28 cellular contexts compared by ENCODE assay signal in the genomic region with DNA sequence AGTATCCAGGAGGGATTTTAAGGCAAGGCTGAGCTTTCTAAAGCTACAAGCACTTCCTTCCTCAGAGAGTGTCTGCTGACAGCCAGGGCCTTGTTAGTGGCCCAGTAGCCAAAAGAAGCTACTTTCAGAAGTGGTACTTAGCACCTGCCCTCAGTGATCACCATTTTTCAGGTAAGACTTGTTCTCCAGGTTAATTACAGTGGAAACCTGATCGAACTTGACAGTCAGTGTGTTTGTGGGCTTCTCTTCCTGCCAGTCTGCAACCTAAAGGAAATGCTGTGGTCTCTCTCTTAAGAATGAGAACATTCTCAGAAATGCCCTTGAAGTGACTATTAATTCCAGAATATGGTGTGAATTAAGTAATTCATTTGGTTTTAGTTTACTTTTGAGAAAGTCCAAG.
DNase-seq lines count a peak whose midpoint lies in the region; ATAC-seq and TF ChIP-seq lines count a peak whose summit lies in the region.
"Had no signal": no experiment of that assay in that cellular context is flagged by ENCODE, and none has a peak within 500 bp of the region (broad histone marks: within the 10 kb centered on the region; RNA-seq: fewer than 3 reads in every experiment).

No MANE protein-coding gene starts in this region.

- H2BK12ac ChIP-seq in H9 (ENCODE audit: insufficient read length, low read depth, low read length) = no peak overlapping the region

- no peaks in the 10 kb centered on the region for H3K36me3 ChIP-seq in rectal smooth muscle tissue (ENCODE audit: control insufficient read depth, insufficient read depth, low read length)
- H3K36me3 ChIP-seq: adrenal gland, esophagus squamous epithelium, gastroesophageal sphincter, WERI-Rb-1 had no signal

- H4K20me1 ChIP-seq in H9 (ENCODE audit: control insufficient read depth, insufficient read depth, insufficient read length) = no peaks in the 10 kb centered on the region

- no peak overlapping the region for H4K8ac ChIP-seq in H9 (replicated peaks; ENCODE audit: insufficient read length, low read depth, low read length)

- H2AFZ ChIP-seq in H9 (ENCODE audit: low read length) = no peak overlapping the region
- H2AFZ ChIP-seq: GM23338 had no signal

- H4K91ac ChIP-seq in H9 (ENCODE audit: insufficient read length, low read depth, low read length) = no peak overlapping the region

- H3K36me3 Mint-ChIP-seq in activated CD4-positive, alpha-beta T cell treated with anti-CD3 and anti-CD28 coated beads, Interleukin-2, amount 10 ng/mL, durations not matched to agents 24 days and 14 days (ENCODE audit: low read depth) = no peaks in the 10 kb centered on the region
- no peaks in the 10 kb centered on the region for H3K36me3 Mint-ChIP-seq in effector memory CD8-positive, alpha-beta T cell (ENCODE audit: insufficient read depth)
- H3K36me3 Mint-ChIP-seq in H9 (ENCODE audit: insufficient read depth in 1 of 3, low read depth in 3 of 3) = no peaks in the 10 kb centered on the region
- H3K36me3 Mint-ChIP-seq: type B pancreatic cell had no signal

- no peaks in the 10 kb centered on the region for H3K9me3 Mint-ChIP-seq in activated CD4-positive, alpha-beta T cell treated with anti-CD3 and anti-CD28 coated beads, Interleukin-2, amount 10 ng/mL, durations not matched to agents 24 days and 14 days
- H3K9me3 Mint-ChIP-seq in effector memory CD8-positive, alpha-beta T cell = no peaks in the 10 kb centered on the region
- no peaks in the 10 kb centered on the region; a peak in 1 of 5 replicates for H3K9me3 Mint-ChIP-seq in H9
- H3K9me3 Mint-ChIP-seq: GM23338; T-helper 2 cell treated with Interferon-gamma antibody and Interleukin-4, amounts not matched to agents 5 μg/mL and 100 μg/mL, for 36 hours had no signal

- H3K9ac ChIP-seq in rectal smooth muscle tissue (ENCODE audit: low read length) = no peak overlapping the region
- H3K9ac ChIP-seq in H9 (ENCODE audit: extremely low read depth, insufficient read length, low read length) = no peak overlapping the region

- no peaks in the 10 kb centered on the region for H3K27me3 Mint-ChIP-seq in activated CD4-positive, alpha-beta T cell treated with anti-CD3 and anti-CD28 coated beads, Interleukin-2, amount 10 ng/mL, durations not matched to agents 24 days and 14 days
- no peaks in the 10 kb centered on the region for H3K27me3 Mint-ChIP-seq in effector memory CD8-positive, alpha-beta T cell
- H3K27me3 Mint-ChIP-seq in H9 (ENCODE audit: low read depth) = 0 out of 2 replicates have a peak, but pooled peaks cover 2% of the 10 kb centered on the region

- H3K27ac Mint-ChIP-seq in activated CD4-positive, alpha-beta T cell treated with anti-CD3 and anti-CD28 coated beads, Interleukin-2, amount 10 ng/mL, durations not matched to agents 24 days and 14 days = no peak overlapping the region
- peak overlapping the region in 1 of 2 donors; percentile 10 for H3K27ac Mint-ChIP-seq in effector memory CD8-positive, alpha-beta T cell
- H3K27ac Mint-ChIP-seq in H9 = no peak overlapping the region
- H3K27ac Mint-ChIP-seq: GM23338; T-helper 2 cell treated with Interferon-gamma antibody and Interleukin-4, amounts not matched to agents 5 μg/mL and 100 μg/mL, for 36 hours; type B pancreatic cell had no signal

- no peak overlapping the region for H2BK15ac ChIP-seq in H9 (ENCODE audit: low read depth, low read length)

- H3K23ac ChIP-seq in H9 (ENCODE audit: insufficient read length, low read depth, low read length) = no peak overlapping the region

- peaks cover 12% of the 10 kb centered on the region for H3K4me1 Mint-ChIP-seq in activated CD4-positive, alpha-beta T cell treated with anti-CD3 and anti-CD28 coated beads, Interleukin-2, amount 10 ng/mL, durations not matched to agents 24 days and 14 days
- peaks cover 0 to 14% of the 10 kb centered on the region in 2 donors for H3K4me1 Mint-ChIP-seq in effector memory CD8-positive, alpha-beta T cell (ENCODE audit: low read depth in 2 of 2)
- H3K4me1 Mint-ChIP-seq in H9 = peaks cover 0 to 2% of the 10 kb centered on the region in 2 experiments; a peak in 1 of 4 replicates
- H3K4me1 Mint-ChIP-seq: GM23338, neural crest cell had no signal

- peak; percentile 37 for ATAC-seq in effector memory CD8-positive, alpha-beta T cell (replicated peaks)
- ATAC-seq: A549, gastroesophageal sphincter, GM23338, left ventricle myocardium superior, sciatic nerve had no signal

- no peak overlapping the region for H3K14ac ChIP-seq in H9 (ENCODE audit: insufficient read depth, low read length)

- H2BK120ac ChIP-seq in H9 (ENCODE audit: low read depth, low read length, poor library complexity, severe bottlenecking) = no peak overlapping the region

- no peak overlapping the region for H3K4me3 ChIP-seq in rectal smooth muscle tissue (ENCODE audit: low read length)
- H3K4me3 ChIP-seq: A549, adrenal gland, coronary artery, esophagus squamous epithelium, gastroesophageal sphincter, GM23338 had no signal

- no peaks in the 10 kb centered on the region for H3K79me2 ChIP-seq in H9 (ENCODE audit: insufficient read depth, low read length)

- H3K79me1 ChIP-seq in H9 (ENCODE audit: insufficient read depth, low read depth, low read length, poor library complexity, severe bottlenecking) = no peaks in the 10 kb centered on the region

- no peak overlapping the region for H3K56ac ChIP-seq in H9 (ENCODE audit: insufficient read length, low read depth, low read length)

- DNase-seq in activated CD4-positive, alpha-beta T cell treated with anti-CD3 and anti-CD28 coated beads, Interleukin-2, amount 10 ng/mL, durations not matched to agents 24 days and 14 days = peak; percentile 53
- no peak for DNase-seq in activated CD4-positive, alpha-beta T cell treated with anti-CD3 and anti-CD28 coated beads for 48 hours
- DNase-seq in KG1 (lab: John Stamatoyannopoulos, UW) (peak; percentile 11), mucosa of gallbladder (ENCODE audit: low spot score) (no peak), GM19240 (ENCODE audit: insufficient read length, low spot score) (no peak), H9 (no peak)
- no peak for DNase-seq in effector memory CD8-positive, alpha-beta T cell
- DNase-seq: activated CD4-positive, alpha-beta T cell treated with anti-CD3 and anti-CD28 coated beads, Interleukin-2, amount 50 U/mL, for 1 hour; activated gamma-delta T cell; activated T-cell treated with anti-CD3 and anti-CD28 coated beads for 4 hours; adrenal gland; esophagus squamous epithelium; GF-D8; hypothalamus; left ventricle myocardium superior; NCI-H2081 treated with DMSO at 0.1 percent for 48 hours; NCI-H524 treated with DMSO at 0.1 percent for 48 hours; posterior cingulate gyrus; WERI-Rb-1 had no signal

- no peak overlapping the region for H2AK5ac ChIP-seq in H9 (ENCODE audit: insufficient read length, low read length)

- no peak overlapping the region for H3K4ac ChIP-seq in H9 (ENCODE audit: low read depth, low read length)

- H4K5ac ChIP-seq in H9 (ENCODE audit: insufficient read length, low read depth, low read length) = no peak overlapping the region

- no peak overlapping the region for H2BK20ac ChIP-seq in H9 (ENCODE audit: low read depth, low read length, poor library complexity, severe bottlenecking)

- no peak overlapping the region for H3K4me3 Mint-ChIP-seq in activated CD4-positive, alpha-beta T cell treated with anti-CD3 and anti-CD28 coated beads, Interleukin-2, amount 10 ng/mL, durations not matched to agents 24 days and 14 days
- H3K4me3 Mint-ChIP-seq in effector memory CD8-positive, alpha-beta T cell = no peak overlapping the region
- no peak overlapping the region for H3K4me3 Mint-ChIP-seq in H9
- H3K4me3 Mint-ChIP-seq: GM23338; neural crest cell; T-helper 2 cell treated with Interferon-gamma antibody and Interleukin-4, amounts not matched to agents 5 μg/mL and 100 μg/mL, for 36 hours; type B pancreatic cell had no signal

- H3K27me3 ChIP-seq in rectal smooth muscle tissue (ENCODE audit: control insufficient read depth, insufficient read depth, low read length) (no peaks in the 10 kb centered on the region), H9 (ENCODE audit: insufficient read depth, low read length) (no peaks in the 10 kb centered on the region)
- H3K27me3 ChIP-seq: adrenal gland, esophagus squamous epithelium, gastroesophageal sphincter had no signal

- TF ChIP-seq CTCF in H9 (conservative IDR thresholded peaks at IDR 0.05) = no peak

- no peak overlapping the region for H3K4me2 ChIP-seq in H9 (ENCODE audit: insufficient read depth, insufficient read length, low read length)
- H3K4me2 ChIP-seq: A549, GM23338 had no signal

- intact Hi-C loops in activated CD4-positive, alpha-beta T cell treated with anti-CD3 and anti-CD28 coated beads, Interleukin-2, amount 10 ng/mL, durations not matched to agents 24 days and 14 days (cut with micrococcal nuclease) = no loop called here

- no peaks in the 10 kb centered on the region for H3K4me1 ChIP-seq in rectal smooth muscle tissue (ENCODE audit: control insufficient read depth, insufficient read depth, low read length)
- no peaks in the 10 kb centered on the region for H3K4me1 ChIP-seq in H9 (ENCODE audit: insufficient read depth, low read length)
- H3K4me1 ChIP-seq: adrenal gland, esophagus squamous epithelium, gastroesophageal sphincter had no signal

- no peak overlapping the region for H3K18ac ChIP-seq in H9 (ENCODE audit: insufficient read length, low read depth, low read length)

- H3K23me2 ChIP-seq in H9 (ENCODE audit: insufficient read length, low read depth, low read length, poor library complexity, severe bottlenecking) = no peaks in the 10 kb centered on the region

- no peak overlapping the region for H2BK5ac ChIP-seq in H9 (ENCODE audit: insufficient read length, low read length)

- no peaks in the 10 kb centered on the region for H3K9me3 ChIP-seq in H9 (ENCODE audit: control insufficient read depth, low read depth, low read length)
- H3K9me3 ChIP-seq: A549, adrenal gland, esophagus squamous epithelium, gastroesophageal sphincter had no signal

- no peak overlapping the region for H3T11ph ChIP-seq in H9 (ENCODE audit: low read length)

- WGBS in H9 (ENCODE audit: extremely low coverage, insufficient read length, low lambda C conversion rate) = no CpG with 5 or more reads among the region's 1 CpG

- H3K27ac ChIP-seq in rectal smooth muscle tissue (ENCODE audit: low read depth, low read length) (peak overlapping the region; percentile 11), H9 (ENCODE audit: insufficient read length, low read depth, low read length) (no peak overlapping the region)
- H3K27ac ChIP-seq: adrenal gland, coronary artery, esophagus squamous epithelium, gastroesophageal sphincter, WERI-Rb-1 had no signal

Comparison
In these comparisons a context has a peak if more than half of its experiments do, and no peak if none do; other contexts are left out.
1. DNase-seq: peak in activated CD4-positive, alpha-beta T cell treated with anti-CD3 and anti-CD28 coated beads, Interleukin-2, amount 10 ng/mL, durations not matched to agents 24 days and 14 days (single experiment) and KG1 (single experiment); none in activated CD4-positive, alpha-beta T cell treated with anti-CD3 and anti-CD28 coated beads for 48 hours (single experiment), effector memory CD8-positive, alpha-beta T cell (0 of 3), mucosa of gallbladder (single experiment), GM19240 (single experiment) and H9 (single experiment).